ENCODE assay signal across 1 cellular context in the genomic region with DNA sequence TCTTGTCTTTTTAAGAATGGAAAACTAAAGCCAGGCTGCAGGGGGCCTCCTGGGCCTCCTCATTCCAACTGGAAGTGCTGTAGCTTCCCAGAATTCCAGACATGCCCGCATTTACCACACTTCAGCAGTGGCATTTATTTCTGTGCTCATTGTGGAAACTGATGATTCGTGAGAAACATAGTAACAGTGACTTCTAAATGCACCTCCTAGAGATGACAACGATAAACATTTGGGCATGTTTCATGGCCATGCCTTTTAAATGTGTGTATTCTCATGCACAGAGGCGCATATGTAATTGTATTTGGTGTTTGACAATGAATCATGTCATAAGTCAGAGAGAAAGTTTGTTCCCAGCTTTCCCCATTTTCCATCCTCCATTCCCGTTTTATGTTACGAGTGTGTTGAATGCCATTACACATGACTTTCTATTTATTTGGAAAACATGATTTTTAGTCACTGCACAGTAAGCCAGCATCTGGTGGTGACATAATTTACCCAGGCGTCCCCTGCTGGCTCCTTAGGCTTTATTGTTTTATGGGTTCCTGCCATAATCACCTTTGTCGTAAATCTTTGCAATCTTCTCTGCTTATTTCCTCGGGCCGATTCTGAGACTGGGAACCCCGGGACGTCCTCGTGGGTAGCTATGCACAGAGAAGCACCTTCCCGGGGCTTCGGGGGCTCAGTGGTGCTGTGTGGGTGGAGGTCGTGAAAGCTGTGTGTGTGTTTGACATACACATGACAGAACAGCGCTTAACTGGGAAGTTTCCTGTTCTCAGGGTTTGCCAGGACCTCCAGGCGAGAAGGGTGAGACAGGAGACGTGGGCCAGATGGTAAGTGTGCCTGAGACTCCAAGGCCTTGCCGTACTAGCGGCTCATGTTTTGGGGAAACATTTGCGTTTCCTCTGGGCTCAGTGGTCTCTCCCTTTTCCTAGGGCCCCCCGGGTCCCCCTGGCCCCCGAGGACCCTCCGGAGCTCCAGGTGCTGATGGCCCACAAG.
TF ChIP-seq lines count a peak whose summit lies in the region.

No MANE protein-coding gene starts in this region.

TF ChIP-seq in GM23338, 12 proteins besides CTCF, POLR2A, EP300 and RAD21 (continued from another document):
- TF ChIP-seq, protein P1, sequence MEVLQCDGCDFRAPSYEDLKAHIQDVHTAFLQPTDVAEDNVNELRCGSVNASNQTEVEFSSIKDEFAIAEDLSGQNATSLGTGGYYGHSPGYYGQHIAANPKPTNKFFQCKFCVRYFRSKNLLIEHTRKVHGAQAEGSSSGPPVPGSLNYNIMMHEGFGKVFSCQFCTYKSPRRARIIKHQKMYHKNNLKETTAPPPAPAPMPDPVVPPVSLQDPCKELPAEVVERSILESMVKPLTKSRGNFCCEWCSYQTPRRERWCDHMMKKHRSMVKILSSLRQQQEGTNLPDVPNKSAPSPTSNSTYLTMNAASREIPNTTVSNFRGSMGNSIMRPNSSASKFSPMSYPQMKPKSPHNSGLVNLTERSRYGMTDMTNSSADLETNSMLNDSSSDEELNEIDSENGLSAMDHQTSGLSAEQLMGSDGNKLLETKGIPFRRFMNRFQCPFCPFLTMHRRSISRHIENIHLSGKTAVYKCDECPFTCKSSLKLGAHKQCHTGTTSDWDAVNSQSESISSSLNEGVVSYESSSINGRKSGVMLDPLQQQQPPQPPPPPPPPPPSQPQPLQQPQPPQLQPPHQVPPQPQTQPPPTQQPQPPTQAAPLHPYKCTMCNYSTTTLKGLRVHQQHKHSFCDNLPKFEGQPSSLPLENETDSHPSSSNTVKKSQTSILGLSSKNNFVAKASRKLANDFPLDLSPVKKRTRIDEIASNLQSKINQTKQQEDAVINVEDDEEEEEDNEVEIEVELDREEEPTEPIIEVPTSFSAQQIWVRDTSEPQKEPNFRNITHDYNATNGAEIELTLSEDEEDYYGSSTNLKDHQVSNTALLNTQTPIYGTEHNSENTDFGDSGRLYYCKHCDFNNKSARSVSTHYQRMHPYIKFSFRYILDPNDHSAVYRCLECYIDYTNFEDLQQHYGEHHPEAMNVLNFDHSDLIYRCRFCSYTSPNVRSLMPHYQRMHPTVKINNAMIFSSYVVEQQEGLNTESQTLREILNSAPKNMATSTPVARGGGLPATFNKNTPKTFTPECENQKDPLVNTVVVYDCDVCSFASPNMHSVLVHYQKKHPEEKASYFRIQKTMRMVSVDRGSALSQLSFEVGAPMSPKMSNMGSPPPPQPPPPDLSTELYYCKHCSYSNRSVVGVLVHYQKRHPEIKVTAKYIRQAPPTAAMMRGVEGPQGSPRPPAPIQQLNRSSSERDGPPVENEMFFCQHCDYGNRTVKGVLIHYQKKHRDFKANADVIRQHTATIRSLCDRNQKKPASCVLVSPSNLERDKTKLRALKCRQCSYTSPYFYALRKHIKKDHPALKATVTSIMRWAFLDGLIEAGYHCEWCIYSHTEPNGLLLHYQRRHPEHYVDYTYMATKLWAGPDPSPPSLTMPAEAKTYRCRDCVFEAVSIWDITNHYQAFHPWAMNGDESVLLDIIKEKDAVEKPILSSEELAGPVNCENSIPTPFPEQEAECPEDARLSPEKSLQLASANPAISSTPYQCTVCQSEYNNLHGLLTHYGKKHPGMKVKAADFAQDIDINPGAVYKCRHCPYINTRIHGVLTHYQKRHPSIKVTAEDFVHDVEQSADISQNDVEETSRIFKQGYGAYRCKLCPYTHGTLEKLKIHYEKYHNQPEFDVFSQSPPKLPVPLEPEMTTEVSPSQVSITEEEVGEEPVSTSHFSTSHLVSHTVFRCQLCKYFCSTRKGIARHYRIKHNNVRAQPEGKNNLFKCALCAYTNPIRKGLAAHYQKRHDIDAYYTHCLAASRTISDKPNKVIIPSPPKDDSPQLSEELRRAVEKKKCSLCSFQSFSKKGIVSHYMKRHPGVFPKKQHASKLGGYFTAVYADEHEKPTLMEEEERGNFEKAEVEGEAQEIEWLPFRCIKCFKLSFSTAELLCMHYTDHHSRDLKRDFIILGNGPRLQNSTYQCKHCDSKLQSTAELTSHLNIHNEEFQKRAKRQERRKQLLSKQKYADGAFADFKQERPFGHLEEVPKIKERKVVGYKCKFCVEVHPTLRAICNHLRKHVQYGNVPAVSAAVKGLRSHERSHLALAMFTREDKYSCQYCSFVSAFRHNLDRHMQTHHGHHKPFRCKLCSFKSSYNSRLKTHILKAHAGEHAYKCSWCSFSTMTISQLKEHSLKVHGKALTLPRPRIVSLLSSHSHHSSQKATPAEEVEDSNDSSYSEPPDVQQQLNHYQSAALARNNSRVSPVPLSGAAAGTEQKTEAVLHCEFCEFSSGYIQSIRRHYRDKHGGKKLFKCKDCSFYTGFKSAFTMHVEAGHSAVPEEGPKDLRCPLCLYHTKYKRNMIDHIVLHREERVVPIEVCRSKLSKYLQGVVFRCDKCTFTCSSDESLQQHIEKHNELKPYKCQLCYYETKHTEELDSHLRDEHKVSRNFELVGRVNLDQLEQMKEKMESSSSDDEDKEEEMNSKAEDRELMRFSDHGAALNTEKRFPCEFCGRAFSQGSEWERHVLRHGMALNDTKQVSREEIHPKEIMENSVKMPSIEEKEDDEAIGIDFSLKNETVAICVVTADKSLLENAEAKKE (CRISPR knock-in tag; IDR thresholded peaks at IDR 0.05): no peak
- TF ChIP-seq EZH2phosphoT487 (IDR thresholded peaks at IDR 0.05; ENCODE audit: unreplicated experiment) (no peak), JUNB (IDR thresholded peaks at IDR 0.05; ENCODE audit: unreplicated experiment) (no peak)
